13 cellular contexts compared by ENCODE assay signal in genomic region chr9:125121156-125121555, GRCh38. TPM values are rescaled to one million over a fixed set of nuclear protein-coding genes. Genes with fewer than 3 reads are reported as not detected.
DNase-seq lines count a peak whose midpoint lies in the region; ATAC-seq, FAIRE-seq and TF ChIP-seq lines count a peak whose summit lies in the region.
"Had no signal": no experiment of that assay in that cellular context is flagged by ENCODE, and none has a peak within 500 bp of the region (broad histone marks: within the 10 kb centered on the region; RNA-seq: fewer than 3 reads in every experiment).

No MANE protein-coding gene starts in this region.

- H3K9ac ChIP-seq in SU-DHL-6 (ENCODE audit: low read length) (no peak overlapping the region), keratinocyte (ENCODE audit: control insufficient read depth, extremely low read depth, insufficient read depth, low read length) (no peak overlapping the region)

- no peak for DNase-seq in CD8-positive, alpha-beta T cell
- peak; percentile 47 to 72 for DNase-seq in HAP-1 (ENCODE audit: low spot score in 2 of 2)
- no peak for DNase-seq in keratinocyte (ENCODE audit: low read depth, low spot score)
- DNase-seq in NCI-H187 (lab: John Stamatoyannopoulos, UW) = no peak
- DNase-seq in activated naive CD8-positive, alpha-beta T cell treated with anti-CD3 and anti-CD28 coated beads, Interleukin-2, amount 50 U/mL, for 24 hours = no peak
- DNase-seq in posterior cingulate gyrus = no peak
- DNase-seq: adrenal gland; NCI-H526; Right ventricle myocardium superior; stimulated activated naive CD8-positive, alpha-beta T cell treated with anti-CD3 and anti-CD28 coated beads, Interleukin-15, Interleukin-2, amounts not matched to agents 100 U/mL and 50 U/mL, for 24 hours; uterus had no signal

- peak overlapping the region; percentile 42 for H3K27ac Mint-ChIP-seq in CD8-positive, alpha-beta T cell
- H3K27ac Mint-ChIP-seq in activated naive CD8-positive, alpha-beta T cell treated with anti-CD3 and anti-CD28 coated beads, Interleukin-2, amount 50 U/mL, for 24 hours = no peak overlapping the region
- H3K27ac Mint-ChIP-seq: CD14-positive monocyte had no signal

- peaks cover 51% of the 10 kb centered on the region for H3K4me1 Mint-ChIP-seq in CD8-positive, alpha-beta T cell (ENCODE audit: low read depth)
- H3K4me1 Mint-ChIP-seq in activated naive CD8-positive, alpha-beta T cell treated with anti-CD3 and anti-CD28 coated beads, Interleukin-2, amount 50 U/mL, for 24 hours = peaks cover 42% of the 10 kb centered on the region

- POLR2A ChIA-PET in CD8-positive, alpha-beta T cell (lab: Charles Lee) = no interaction called here

- H3K27me3 Mint-ChIP-seq in CD8-positive, alpha-beta T cell (ENCODE audit: low read depth) = no peaks in the 10 kb centered on the region
- no peaks in the 10 kb centered on the region for H3K27me3 Mint-ChIP-seq in activated naive CD8-positive, alpha-beta T cell treated with anti-CD3 and anti-CD28 coated beads, Interleukin-2, amount 50 U/mL, for 24 hours

- intact Hi-C loops in CD8-positive, alpha-beta T cell (cut with DNase I, micrococcal nuclease) = loop anchor here in 1 of 2 experiments (5.0 to 10.0 kb wide), 4 partner anchors 141 to 706 kb away; partner anchors contain the start of genes GAPVD1, GOLGA1, NR6A1 and OLFML2A
- intact Hi-C loops in posterior cingulate gyrus (cut with DNase I) = no loop called here

- H3K4me1 ChIP-seq in CD8-positive, alpha-beta T cell (ENCODE audit: insufficient read depth, low read length) = peaks cover 26% of the 10 kb centered on the region
- H3K4me1 ChIP-seq in HAP-1 (peaks cover 20% of the 10 kb centered on the region), keratinocyte (ENCODE audit: control insufficient read depth, extremely low read depth, insufficient read depth, low read length) (peaks cover 10% of the 10 kb centered on the region)
- H3K4me1 ChIP-seq: uterus had no signal

- H3K4me3 Mint-ChIP-seq in CD8-positive, alpha-beta T cell = no peak overlapping the region
- H3K4me3 Mint-ChIP-seq in activated naive CD8-positive, alpha-beta T cell treated with anti-CD3 and anti-CD28 coated beads, Interleukin-2, amount 50 U/mL, for 24 hours = no peak overlapping the region
- H3K4me3 Mint-ChIP-seq: CD14-positive monocyte had no signal

- in situ Hi-C loops in HAP-1 (cut with MboI; ENCODE audit: low sequenced_read_pairs) = no loop called here

- FAIRE-seq in keratinocyte (lab: Jason Lieb, UNC) = no peak

- peaks cover 5% of the 10 kb centered on the region for H3K36me3 Mint-ChIP-seq in CD8-positive, alpha-beta T cell
- H3K36me3 Mint-ChIP-seq in activated naive CD8-positive, alpha-beta T cell treated with anti-CD3 and anti-CD28 coated beads, Interleukin-2, amount 50 U/mL, for 24 hours (ENCODE audit: low read depth) = peaks cover 7% of the 10 kb centered on the region

- H3K27ac ChIP-seq in CD8-positive, alpha-beta T cell (ENCODE audit: low read depth, low read length) = no peak overlapping the region
- no peak overlapping the region for H3K27ac ChIP-seq in SU-DHL-6 (ENCODE audit: low read depth, low read length)
- no peak overlapping the region for H3K27ac ChIP-seq in keratinocyte (ENCODE audit: control insufficient read depth, insufficient read depth, low read length)
- H3K27ac ChIP-seq: adrenal gland, uterus had no signal

- H2AFZ ChIP-seq in SU-DHL-6 (ENCODE audit: low read depth, low read length, severe bottlenecking) (no peak overlapping the region), keratinocyte (ENCODE audit: control insufficient read depth, low read length) (no peak overlapping the region)

- no peaks in the 10 kb centered on the region for H3K36me3 ChIP-seq in CD8-positive, alpha-beta T cell (ENCODE audit: insufficient read depth, low read length)
- H3K36me3 ChIP-seq in HAP-1 (replicated peaks) (no peaks in the 10 kb centered on the region), SU-DHL-6 (ENCODE audit: low read length) (no peaks in the 10 kb centered on the region), keratinocyte (ENCODE audit: control insufficient read depth in 2 of 2, extremely low read depth in 1 of 2, insufficient read depth in 2 of 2, low read length in 2 of 2) (peaks cover 0 to 2% of the 10 kb centered on the region in 2 experiments)
- H3K36me3 ChIP-seq: adrenal gland, uterus had no signal

- H4K20me1 ChIP-seq in SU-DHL-6 (ENCODE audit: low read depth, low read length) (no peaks in the 10 kb centered on the region), keratinocyte (ENCODE audit: control insufficient read depth, extremely low read depth, insufficient read depth, low read length) (no peaks in the 10 kb centered on the region)

- H3K9me3 Mint-ChIP-seq in CD8-positive, alpha-beta T cell = no peaks in the 10 kb centered on the region
- no peaks in the 10 kb centered on the region for H3K9me3 Mint-ChIP-seq in activated naive CD8-positive, alpha-beta T cell treated with anti-CD3 and anti-CD28 coated beads, Interleukin-2, amount 50 U/mL, for 24 hours
- H3K9me3 Mint-ChIP-seq: CD14-positive monocyte had no signal

- H3K9me2 ChIP-seq in SU-DHL-6 (replicated peaks; ENCODE audit: insufficient read depth, low read length) = no peaks in the 10 kb centered on the region

- H3K9me3 ChIP-seq in CD8-positive, alpha-beta T cell (ENCODE audit: low read length) = no peaks in the 10 kb centered on the region
- no peaks in the 10 kb centered on the region for H3K9me3 ChIP-seq in HAP-1
- H3K9me3 ChIP-seq in SU-DHL-6 (ENCODE audit: insufficient read depth, low read length) = no peaks in the 10 kb centered on the region
- no peaks in the 10 kb centered on the region for H3K9me3 ChIP-seq in keratinocyte (ENCODE audit: control insufficient read depth, low read depth, low read length)
- H3K9me3 ChIP-seq: adrenal gland, uterus had no signal

- dilution Hi-C loops in keratinocyte (cut with MboI; ENCODE audit: extremely low pct_ligation_motif_present, low sequenced_read_pairs) = no loop called here

- CTCF ChIA-PET in CD8-positive, alpha-beta T cell (lab: Charles Lee) = interaction anchor here (1.3 kb wide), 1 partner anchor 23 kb away, joined by 7 read pairs; no protein-coding TSS in a partner anchor

- H3K27me3 ChIP-seq in CD8-positive, alpha-beta T cell (ENCODE audit: insufficient read depth, low read length) = no peaks in the 10 kb centered on the region
- H3K27me3 ChIP-seq in HAP-1 (ENCODE audit: low read depth) = no peaks in the 10 kb centered on the region
- no peaks in the 10 kb centered on the region for H3K27me3 ChIP-seq in SU-DHL-6 (ENCODE audit: low read length)
- no peaks in the 10 kb centered on the region for H3K27me3 ChIP-seq in keratinocyte (ENCODE audit: control insufficient read depth, extremely low read depth, insufficient read depth, low read length)
- H3K27me3 ChIP-seq: adrenal gland, uterus had no signal

- peaks cover 11% of the 10 kb centered on the region; the same call in 1 of the 2 replicates for H3F3A ChIP-seq in SU-DHL-6 (ENCODE audit: insufficient read depth)

- no peaks in the 10 kb centered on the region for H3K9me1 ChIP-seq in keratinocyte (ENCODE audit: control insufficient read depth, extremely low read depth, insufficient read depth, low read length)

- H3K79me2 ChIP-seq in SU-DHL-6 (ENCODE audit: insufficient read depth, low read length) (peaks cover 14% of the 10 kb centered on the region), keratinocyte (ENCODE audit: control insufficient read depth, insufficient read depth, low read length) (no peaks in the 10 kb centered on the region)

- TF ChIP-seq CTCF in CD8-positive, alpha-beta T cell (IDR thresholded peaks at IDR 0.05) = no peak
- TF ChIP-seq CTCF in SU-DHL-6 (IDR thresholded peaks at IDR 0.05; ENCODE audit: insufficient read depth, low read length, poor library complexity, severe bottlenecking) (no peak), keratinocyte (optimal IDR thresholded peaks at IDR 0.05 in 1 of 3, IDR thresholded peaks at IDR 0.05 in 1 of 3, conservative IDR thresholded peaks at IDR 0.05 in 1 of 3; ENCODE audit: extremely low read depth in 1 of 3, insufficient read depth in 2 of 3, low read length in 3 of 3) (no peak)

- no peak for ATAC-seq in CD8-positive, alpha-beta T cell
- ATAC-seq in activated naive CD8-positive, alpha-beta T cell treated with anti-CD3 and anti-CD28 coated beads, Interleukin-2, amount 50 U/mL, for 24 hours = no peak
- ATAC-seq: stimulated activated naive CD8-positive, alpha-beta T cell treated with anti-CD3 and anti-CD28 coated beads, Interleukin-15, Interleukin-2, amounts not matched to agents 100 U/mL and 50 U/mL, for 24 hours had no signal

- no peak overlapping the region for H3K4me3 ChIP-seq in CD8-positive, alpha-beta T cell (ENCODE audit: low read depth, low read length)
- H3K4me3 ChIP-seq in HAP-1 (no peak overlapping the region), SU-DHL-6 (ENCODE audit: insufficient read depth, low read length, poor library complexity, severe bottlenecking) (no peak overlapping the region), keratinocyte (ENCODE audit: control insufficient read depth in 2 of 3, extremely low read depth in 1 of 3, insufficient read depth in 2 of 3, low read depth in 1 of 3, low read length in 3 of 3) (no peak overlapping the region)
- H3K4me3 ChIP-seq: adrenal gland, uterus had no signal

- peak overlapping the region; percentile 25 for H3K4me2 ChIP-seq in SU-DHL-6 (ENCODE audit: low read depth, low read length, poor library complexity, severe bottlenecking)
- peak overlapping the region; percentile 14 for H3K4me2 ChIP-seq in keratinocyte (ENCODE audit: control insufficient read depth, extremely low read depth, insufficient read depth, low read depth, low read length)

RNA-seq across cellular contexts. Expression of gene SCAI, which starts 22.2 kb away (rescaled TPM):
- 1 to 10 TPM; 5.7 to 6.3 TPM for total RNA-seq in CD8-positive, alpha-beta T cell
- 1.6 to 3.1 TPM (median 3.0 TPM) in 3 replicates for polyA plus RNA-seq in keratinocyte
- 0.49 TPM for polyA plus RNA-seq in keratinocyte (2011; ENCODE audit: low read depth)
- polyA plus RNA-seq in keratinocyte (2011; cell fraction: cytosol; rRNA removed) = 1.0 and 2.1 TPM in 2 replicates
- polyA plus RNA-seq in keratinocyte (2011; cell fraction: nucleus; rRNA removed) = 3.7 and 4.0 TPM in 2 replicates
- polyA plus RNA-seq in keratinocyte (2012; ENCODE audit: low replicate concordance) = 1.0 and 1.4 TPM in 2 replicates
- polyA minus RNA-seq in keratinocyte = 4.7 to 9.6 TPM (median 7.3 TPM) in 3 replicates
- polyA minus RNA-seq in keratinocyte (2011; cell fraction: cytosol; rRNA and poly(A)+ RNA removed) = 0.96 TPM
- polyA minus RNA-seq in keratinocyte (2011; cell fraction: nucleus; rRNA and poly(A)+ RNA removed) = 2.4 and 7.0 TPM in 2 replicates

Comparison
In these comparisons a context has a peak if more than half of its experiments do, and no peak if none do; other contexts are left out.
1. DNase-seq: peak in HAP-1 (2 of 2); none in CD8-positive, alpha-beta T cell (0 of 7), keratinocyte (single experiment), NCI-H187 (0 of 2), activated naive CD8-positive, alpha-beta T cell treated with anti-CD3 and anti-CD28 coated beads, Interleukin-2, amount 50 U/mL, for 24 hours (single experiment) and posterior cingulate gyrus (0 of 10).